Comparison of ENCODE assay signal across 1 cellular context in the genomic region with DNA sequence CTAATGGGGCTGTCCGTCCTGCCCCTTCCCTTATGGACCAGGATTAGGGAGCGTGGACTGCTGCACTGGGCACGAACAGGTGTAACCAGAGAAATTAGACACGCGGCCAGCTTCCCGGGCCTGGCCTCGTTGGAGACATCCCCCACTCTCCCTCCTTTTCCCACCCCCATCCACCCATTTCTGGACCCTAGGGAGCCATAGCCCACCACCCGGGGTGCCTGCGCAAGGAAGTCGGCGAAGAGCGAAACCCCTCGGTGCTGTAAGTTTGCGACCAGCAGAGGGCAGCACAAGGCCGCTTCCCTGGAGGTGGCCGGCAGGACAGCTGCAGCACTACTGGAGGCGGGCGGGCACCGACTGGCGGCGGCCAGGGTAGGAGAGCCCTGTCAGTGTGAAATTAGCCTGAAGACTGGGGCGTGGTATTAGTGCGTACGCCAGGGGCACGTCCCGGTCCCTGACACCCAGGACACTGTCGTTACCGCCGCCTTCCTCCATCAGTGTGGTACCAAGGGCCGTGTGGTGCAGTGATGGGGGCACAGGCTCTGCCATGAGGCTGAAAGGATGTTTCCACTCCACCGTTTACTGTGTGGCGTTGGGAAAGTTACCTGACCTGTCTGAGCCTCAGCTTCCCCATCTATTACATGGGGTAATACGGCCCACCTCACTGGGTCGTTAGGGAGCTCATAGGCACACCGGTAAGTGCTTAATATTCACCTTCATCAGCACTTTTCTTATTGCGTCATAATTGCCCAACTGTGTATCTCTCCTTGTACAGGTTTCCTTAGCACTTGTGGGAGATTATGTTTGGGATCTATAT.
A peak's percentile ranks its signal among the peaks of the same experiment; 100 is the strongest.
TF ChIP-seq lines count a peak whose summit lies in the region.

No MANE protein-coding gene starts in this region.

TF ChIP-seq in HepG2, 621 proteins besides CTCF, POLR2A, EP300 and RAD21 (continues in another document):
- TF ChIP-seq FIP1L1 (IDR thresholded peaks at IDR 0.05; ENCODE audit: borderline replicate concordance, insufficient read depth, low read depth, low read length) = no peak
- no peak for TF ChIP-seq HDAC6 (IDR thresholded peaks at IDR 0.05; ENCODE audit: low read depth, low read length)
- TF ChIP-seq GATAD1 (CRISPR knock-in tag; IDR thresholded peaks at IDR 0.05) = no peak
- TF ChIP-seq ZNF7 (CRISPR knock-in tag; IDR thresholded peaks at IDR 0.05) = no peak
- no peak for TF ChIP-seq CREM (IDR thresholded peaks at IDR 0.05)
- no peak for TF ChIP-seq CREM (CRISPR knock-in tag; IDR thresholded peaks at IDR 0.05)
- no peak for TF ChIP-seq ZNF251 (CRISPR knock-in tag; IDR thresholded peaks at IDR 0.05)
- TF ChIP-seq CHCHD3 (CRISPR knock-in tag; IDR thresholded peaks at IDR 0.05) = 0 out of 2 replicates have a peak, but pooled peaks have one; percentile 29
- no peak for TF ChIP-seq ARNT (IDR thresholded peaks at IDR 0.05)
- no peak for TF ChIP-seq E2F2 (CRISPR knock-in tag; IDR thresholded peaks at IDR 0.05; ENCODE audit: borderline replicate concordance)
- TF ChIP-seq POLR2G (IDR thresholded peaks at IDR 0.05; ENCODE audit: low read depth, low read length) = no peak
- TF ChIP-seq MAFK (conservative IDR thresholded peaks at IDR 0.05 in 1 of 2, IDR thresholded peaks at IDR 0.05 in 1 of 2; ENCODE audit: low read length in 2 of 2) = peak; percentile 78 to 85
- TF ChIP-seq CCDC6 (CRISPR knock-in tag; IDR thresholded peaks at IDR 0.05) = 0 out of 2 replicates have a peak, but pooled peaks have one; percentile 30
- TF ChIP-seq, protein P1, sequence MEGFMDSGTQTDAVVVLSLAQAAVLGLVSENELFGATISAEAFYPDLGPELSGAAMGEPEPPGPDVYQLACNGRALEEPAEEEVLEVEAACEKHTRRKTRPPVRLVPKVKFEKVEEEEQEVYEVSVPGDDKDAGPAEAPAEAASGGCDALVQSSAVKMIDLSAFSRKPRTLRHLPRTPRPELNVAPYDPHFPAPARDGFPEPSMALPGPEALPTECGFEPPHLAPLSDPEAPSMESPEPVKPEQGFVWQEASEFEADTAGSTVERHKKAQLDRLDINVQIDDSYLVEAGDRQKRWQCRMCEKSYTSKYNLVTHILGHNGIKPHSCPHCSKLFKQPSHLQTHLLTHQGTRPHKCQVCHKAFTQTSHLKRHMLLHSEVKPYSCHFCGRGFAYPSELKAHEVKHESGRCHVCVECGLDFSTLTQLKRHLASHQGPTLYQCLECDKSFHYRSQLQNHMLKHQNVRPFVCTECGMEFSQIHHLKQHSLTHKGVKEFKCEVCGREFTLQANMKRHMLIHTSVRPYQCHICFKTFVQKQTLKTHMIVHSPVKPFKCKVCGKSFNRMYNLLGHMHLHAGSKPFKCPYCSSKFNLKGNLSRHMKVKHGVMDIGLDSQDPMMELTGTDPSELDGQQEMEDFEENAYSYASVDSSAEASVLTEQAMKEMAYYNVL (CRISPR knock-in tag; IDR thresholded peaks at IDR 0.05; ENCODE audit: borderline replicate concordance) = peak; percentile 88; the same call in 1 of the 2 replicates
- TF ChIP-seq WIZ (CRISPR knock-in tag; IDR thresholded peaks at IDR 0.05) = no peak
- peak; percentile 67; the same call in 1 of the 2 replicates for TF ChIP-seq ZMYM4 (CRISPR knock-in tag; IDR thresholded peaks at IDR 0.05)
- TF ChIP-seq FOXK1 (CRISPR knock-in tag; IDR thresholded peaks at IDR 0.05; ENCODE audit: borderline replicate concordance, low read depth) = 0 out of 2 replicates have a peak, but pooled peaks have one; percentile 29
- TF ChIP-seq TAF15 (IDR thresholded peaks at IDR 0.05; ENCODE audit: low read depth, low read length, poor library complexity, severe bottlenecking) = peak; percentile 85
- TF ChIP-seq SP2 (CRISPR knock-in tag; IDR thresholded peaks at IDR 0.05) = no peak
- no peak for TF ChIP-seq HNF4A (CRISPR knock-in tag; IDR thresholded peaks at IDR 0.05)
- no peak for TF ChIP-seq SRY (CRISPR knock-in tag; IDR thresholded peaks at IDR 0.05)
- TF ChIP-seq JDP2 (CRISPR knock-in tag; IDR thresholded peaks at IDR 0.05; ENCODE audit: borderline replicate concordance) = no peak
- TF ChIP-seq, protein P2, sequence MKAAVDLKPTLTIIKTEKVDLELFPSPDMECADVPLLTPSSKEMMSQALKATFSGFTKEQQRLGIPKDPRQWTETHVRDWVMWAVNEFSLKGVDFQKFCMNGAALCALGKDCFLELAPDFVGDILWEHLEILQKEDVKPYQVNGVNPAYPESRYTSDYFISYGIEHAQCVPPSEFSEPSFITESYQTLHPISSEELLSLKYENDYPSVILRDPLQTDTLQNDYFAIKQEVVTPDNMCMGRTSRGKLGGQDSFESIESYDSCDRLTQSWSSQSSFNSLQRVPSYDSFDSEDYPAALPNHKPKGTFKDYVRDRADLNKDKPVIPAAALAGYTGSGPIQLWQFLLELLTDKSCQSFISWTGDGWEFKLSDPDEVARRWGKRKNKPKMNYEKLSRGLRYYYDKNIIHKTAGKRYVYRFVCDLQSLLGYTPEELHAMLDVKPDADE (CRISPR knock-in tag; IDR thresholded peaks at IDR 0.05) = no peak
- TF ChIP-seq, protein P3, sequence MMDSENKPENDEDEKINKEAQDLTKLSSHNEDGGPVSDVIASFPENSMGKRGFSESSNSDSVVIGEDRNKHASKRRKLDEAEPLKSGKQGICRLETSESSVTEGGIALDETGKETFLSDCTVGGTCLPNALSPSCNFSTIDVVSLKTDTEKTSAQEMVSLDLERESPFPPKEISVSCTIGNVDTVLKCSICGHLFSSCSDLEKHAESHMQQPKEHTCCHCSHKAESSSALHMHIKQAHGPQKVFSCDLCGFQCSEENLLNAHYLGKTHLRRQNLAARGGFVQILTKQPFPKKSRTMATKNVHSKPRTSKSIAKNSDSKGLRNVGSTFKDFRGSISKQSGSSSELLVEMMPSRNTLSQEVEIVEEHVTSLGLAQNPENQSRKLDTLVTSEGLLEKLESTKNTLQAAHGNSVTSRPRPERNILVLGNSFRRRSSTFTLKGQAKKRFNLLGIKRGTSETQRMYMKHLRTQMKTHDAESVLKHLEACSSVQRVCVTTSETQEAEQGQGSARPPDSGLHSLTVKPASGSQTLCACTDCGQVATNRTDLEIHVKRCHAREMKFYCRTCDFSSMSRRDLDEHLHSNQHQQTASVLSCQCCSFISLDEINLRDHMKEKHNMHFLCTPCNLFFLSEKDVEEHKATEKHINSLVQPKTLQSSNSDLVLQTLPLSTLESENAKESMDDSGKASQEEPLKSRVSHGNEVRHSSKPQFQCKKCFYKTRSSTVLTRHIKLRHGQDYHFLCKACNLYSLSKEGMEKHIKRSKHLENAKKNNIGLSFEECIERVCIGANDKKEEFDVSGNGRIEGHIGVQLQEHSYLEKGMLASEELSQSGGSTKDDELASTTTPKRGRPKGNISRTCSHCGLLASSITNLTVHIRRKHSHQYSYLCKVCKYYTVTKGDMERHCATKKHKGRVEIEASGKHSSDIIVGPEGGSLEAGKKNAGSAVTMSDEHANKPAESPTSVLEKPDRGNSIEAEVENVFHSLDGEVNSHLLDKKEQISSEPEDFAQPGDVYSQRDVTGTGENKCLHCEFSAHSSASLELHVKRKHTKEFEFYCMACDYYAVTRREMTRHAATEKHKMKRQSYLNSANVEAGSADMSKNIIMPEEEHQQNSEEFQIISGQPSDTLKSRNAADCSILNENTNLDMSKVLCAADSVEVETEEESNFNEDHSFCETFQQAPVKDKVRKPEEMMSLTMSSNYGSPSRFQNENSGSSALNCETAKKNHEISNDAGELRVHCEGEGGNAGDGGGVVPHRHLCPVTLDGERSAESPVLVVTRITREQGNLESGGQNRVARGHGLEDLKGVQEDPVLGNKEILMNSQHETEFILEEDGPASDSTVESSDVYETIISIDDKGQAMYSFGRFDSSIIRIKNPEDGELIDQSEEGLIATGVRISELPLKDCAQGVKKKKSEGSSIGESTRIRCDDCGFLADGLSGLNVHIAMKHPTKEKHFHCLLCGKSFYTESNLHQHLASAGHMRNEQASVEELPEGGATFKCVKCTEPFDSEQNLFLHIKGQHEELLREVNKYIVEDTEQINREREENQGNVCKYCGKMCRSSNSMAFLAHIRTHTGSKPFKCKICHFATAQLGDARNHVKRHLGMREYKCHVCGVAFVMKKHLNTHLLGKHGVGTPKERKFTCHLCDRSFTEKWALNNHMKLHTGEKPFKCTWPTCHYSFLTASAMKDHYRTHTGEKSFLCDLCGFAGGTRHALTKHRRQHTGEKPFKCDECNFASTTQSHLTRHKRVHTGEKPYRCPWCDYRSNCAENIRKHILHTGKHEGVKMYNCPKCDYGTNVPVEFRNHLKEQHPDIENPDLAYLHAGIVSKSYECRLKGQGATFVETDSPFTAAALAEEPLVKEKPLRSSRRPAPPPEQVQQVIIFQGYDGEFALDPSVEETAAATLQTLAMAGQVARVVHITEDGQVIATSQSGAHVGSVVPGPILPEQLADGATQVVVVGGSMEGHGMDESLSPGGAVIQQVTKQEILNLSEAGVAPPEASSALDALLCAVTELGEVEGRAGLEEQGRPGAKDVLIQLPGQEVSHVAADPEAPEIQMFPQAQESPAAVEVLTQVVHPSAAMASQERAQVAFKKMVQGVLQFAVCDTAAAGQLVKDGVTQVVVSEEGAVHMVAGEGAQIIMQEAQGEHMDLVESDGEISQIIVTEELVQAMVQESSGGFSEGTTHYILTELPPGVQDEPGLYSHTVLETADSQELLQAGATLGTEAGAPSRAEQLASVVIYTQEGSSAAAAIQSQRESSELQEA (CRISPR knock-in tag; IDR thresholded peaks at IDR 0.05; ENCODE audit: not compliant biosample characterization) = no peak
- TF ChIP-seq TOPORS (CRISPR knock-in tag; IDR thresholded peaks at IDR 0.05) = 0 out of 2 replicates have a peak, but pooled peaks have one; percentile 43
- TF ChIP-seq PLSCR1 (CRISPR knock-in tag; IDR thresholded peaks at IDR 0.05; ENCODE audit: borderline replicate concordance) = no peak
- TF ChIP-seq, protein P4, sequence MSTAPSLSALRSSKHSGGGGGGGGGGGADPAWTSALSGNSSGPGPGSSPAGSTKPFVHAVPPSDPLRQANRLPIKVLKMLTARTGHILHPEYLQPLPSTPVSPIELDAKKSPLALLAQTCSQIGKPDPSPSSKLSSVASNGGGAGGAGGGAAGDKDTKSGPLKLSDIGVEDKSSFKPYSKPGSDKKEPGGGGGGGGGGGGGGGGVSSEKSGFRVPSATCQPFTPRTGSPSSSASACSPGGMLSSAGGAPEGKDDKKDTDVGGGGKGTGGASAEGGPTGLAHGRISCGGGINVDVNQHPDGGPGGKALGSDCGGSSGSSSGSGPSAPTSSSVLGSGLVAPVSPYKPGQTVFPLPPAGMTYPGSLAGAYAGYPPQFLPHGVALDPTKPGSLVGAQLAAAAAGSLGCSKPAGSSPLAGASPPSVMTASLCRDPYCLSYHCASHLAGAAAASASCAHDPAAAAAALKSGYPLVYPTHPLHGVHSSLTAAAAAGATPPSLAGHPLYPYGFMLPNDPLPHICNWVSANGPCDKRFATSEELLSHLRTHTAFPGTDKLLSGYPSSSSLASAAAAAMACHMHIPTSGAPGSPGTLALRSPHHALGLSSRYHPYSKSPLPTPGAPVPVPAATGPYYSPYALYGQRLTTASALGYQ (CRISPR knock-in tag; IDR thresholded peaks at IDR 0.05) = no peak
- no peak for TF ChIP-seq U2AF2 (IDR thresholded peaks at IDR 0.05; ENCODE audit: low read depth, low read length)
- TF ChIP-seq BRD4 (CRISPR knock-in tag; IDR thresholded peaks at IDR 0.05) = no peak
- TF ChIP-seq ZNF280D (CRISPR knock-in tag; IDR thresholded peaks at IDR 0.05) = no peak
- no peak for TF ChIP-seq ZNF230 (CRISPR knock-in tag; IDR thresholded peaks at IDR 0.05)
- no peak for TF ChIP-seq ZNF329 (CRISPR knock-in tag; IDR thresholded peaks at IDR 0.05; ENCODE audit: low read depth)
- 0 out of 2 replicates have a peak, but pooled peaks have one; percentile 45 for TF ChIP-seq ATF2 (CRISPR knock-in tag; IDR thresholded peaks at IDR 0.05)
